In genomic region chr12:62919827-62920226, GRCh38 we compare ENCODE assay signal across 1 cellular context.
TF ChIP-seq lines count a peak whose summit lies in the region.

No MANE protein-coding gene starts in this region.

TF ChIP-seq in IMR-90, 13 proteins besides CTCF, POLR2A, EP300 and RAD21:
- TF ChIP-seq MAFK (IDR thresholded peaks at IDR 0.05; ENCODE audit: low read depth, low read length) (no peak), SMC3 (IDR thresholded peaks at IDR 0.05; ENCODE audit: low read depth, low read length) (no peak), ELK1 (IDR thresholded peaks at IDR 0.05; ENCODE audit: borderline replicate concordance, low read depth, low read length) (no peak), MAZ (IDR thresholded peaks at IDR 0.05; ENCODE audit: borderline replicate concordance, low read depth, low read length) (no peak), MXI1 (IDR thresholded peaks at IDR 0.05; ENCODE audit: borderline replicate concordance, low read depth, low read length) (no peak), RCOR1 (IDR thresholded peaks at IDR 0.05; ENCODE audit: insufficient replicate concordance, low read length) (no peak), FOS (IDR thresholded peaks at IDR 0.05; ENCODE audit: low read depth, low read length) (no peak), BHLHE40 (IDR thresholded peaks at IDR 0.05; ENCODE audit: low read depth, low read length) (no peak), USF2 (IDR thresholded peaks at IDR 0.05; ENCODE audit: low read depth, low read length) (no peak), CHD1 (IDR thresholded peaks at IDR 0.05; ENCODE audit: low read depth, low read length) (no peak), RFX5 (IDR thresholded peaks at IDR 0.05; ENCODE audit: low read depth, low read length) (no peak), CEBPB (IDR thresholded peaks at IDR 0.05; ENCODE audit: low read depth, low read length) (no peak), NFE2L2 (IDR thresholded peaks at IDR 0.05; ENCODE audit: low read depth, low read length) (no peak)
TF ChIP-seq in IMR-90: peak in this region for 0.
